Comparison of ENCODE assay signal across 8 cellular contexts in the genomic region with DNA sequence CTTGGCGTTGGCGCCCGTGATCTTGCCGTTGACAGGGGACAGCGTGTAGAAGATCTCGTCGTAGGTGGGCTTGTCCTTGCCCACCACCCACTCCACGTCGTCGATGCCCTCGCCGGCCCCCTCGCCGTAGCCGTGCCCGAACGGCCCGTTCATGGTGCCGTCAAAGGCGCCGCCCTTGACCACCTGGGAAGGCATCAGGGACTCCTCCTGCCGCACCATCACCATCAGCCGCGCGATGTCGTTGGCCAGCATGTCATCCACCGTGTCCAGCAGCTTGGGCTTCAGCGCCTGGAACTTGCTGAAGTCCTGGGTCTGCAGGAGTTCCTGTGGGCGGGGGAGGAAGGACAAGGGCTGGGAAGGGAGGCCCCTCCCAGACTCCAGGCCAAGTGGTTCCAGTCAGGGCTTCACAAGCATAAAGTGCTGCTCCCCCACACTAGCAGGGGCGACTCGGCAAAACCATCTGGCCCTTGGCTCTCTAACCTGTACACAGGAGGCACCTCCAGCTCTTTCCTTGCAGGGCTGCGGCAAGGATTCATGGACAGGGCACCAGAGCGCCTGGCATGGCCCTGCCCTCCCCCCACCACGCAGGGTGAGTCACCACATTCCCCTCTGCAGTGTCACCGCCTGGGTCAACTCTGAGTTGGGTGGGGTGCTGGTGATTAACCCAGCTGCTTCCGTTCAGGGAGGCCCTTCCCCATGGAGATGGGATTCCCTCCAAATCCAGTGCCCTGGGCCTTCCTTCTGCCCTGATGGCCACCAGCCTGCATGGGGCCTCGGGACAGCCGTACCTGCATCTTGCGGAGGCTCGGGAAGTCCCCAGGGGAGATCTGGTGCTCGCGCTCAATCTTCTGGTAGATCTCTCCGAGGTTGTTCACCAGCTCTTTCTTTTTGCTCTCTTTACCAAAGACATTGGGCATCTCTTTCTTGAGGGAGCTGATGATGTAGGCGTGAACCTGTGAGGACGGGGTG. TPM values are rescaled to one million over a fixed set of nuclear protein-coding genes. Genes with fewer than 3 reads are reported as not detected.
DNase-seq lines count a peak whose midpoint lies in the region; ATAC-seq and TF ChIP-seq lines count a peak whose summit lies in the region.

No MANE protein-coding gene starts in this region.

- H3K36me3 ChIP-seq in ACC112 (ENCODE audit: insufficient read depth, low read length) (peaks cover 10% of the 10 kb centered on the region; the same call in 1 of the 2 replicates), esophagus squamous epithelium (peaks cover 3 to 49% (median 13%) of the 10 kb centered on the region in 3 donors), neuronal stem cell (replicated peaks in 1 of 2; ENCODE audit: control insufficient read depth in 2 of 2, insufficient read depth in 2 of 2, low read length in 2 of 2) (peaks cover 19 to 47% of the 10 kb centered on the region in 2 donors)

- H3K27ac ChIP-seq in ACC112 (ENCODE audit: low read depth, low read length) = peak overlapping the region; percentile 90
- H3K27ac ChIP-seq in esophagus squamous epithelium = peak overlapping the region; percentile 79 to 94 (median 88)
- no peak overlapping the region for H3K27ac ChIP-seq in neuronal stem cell (replicated peaks; ENCODE audit: low read length)

- no peak overlapping the region for H2AK5ac ChIP-seq in neuronal stem cell (ENCODE audit: low read depth, low read length)

- H4K91ac ChIP-seq in neuronal stem cell (ENCODE audit: low read depth, low read length, poor library complexity) = no peak overlapping the region

- H2BK5ac ChIP-seq in neuronal stem cell (ENCODE audit: low read length) = peak overlapping the region; percentile 53

- ATAC-seq in GM18511 (IDR thresholded peaks at IDR 0.05; ENCODE audit: unreplicated experiment) = no peak

- no peak overlapping the region for H3K14ac ChIP-seq in neuronal stem cell (ENCODE audit: low read length)

- H2BK120ac ChIP-seq in neuronal stem cell (ENCODE audit: low read depth, low read length) = no peak overlapping the region

- TF ChIP-seq POLR2A in esophagus squamous epithelium (IDR thresholded peaks at IDR 0.05) = no peak

- H3K79me1 ChIP-seq in neuronal stem cell (ENCODE audit: low read depth, low read length) = peaks cover 4% of the 10 kb centered on the region

- H2AFZ ChIP-seq in ACC112 (ENCODE audit: low read length, unreplicated experiment) = no peak overlapping the region
- no peak overlapping the region for H2AFZ ChIP-seq in neuronal stem cell (ENCODE audit: low read length)

- peak overlapping the region; percentile 65 for H4K8ac ChIP-seq in neuronal stem cell (ENCODE audit: low read depth, low read length)

- H3K23ac ChIP-seq in neuronal stem cell (ENCODE audit: low read depth, low read length, poor library complexity) = no peak overlapping the region

- no peak overlapping the region for H3K4me2 ChIP-seq in neuronal stem cell (ENCODE audit: insufficient read depth, low read length, poor library complexity, severe bottlenecking)

- H3K4me1 ChIP-seq in ACC112 (ENCODE audit: control insufficient read depth, insufficient read depth, low read length, unreplicated experiment) (peaks cover 38% of the 10 kb centered on the region), esophagus squamous epithelium (peaks cover 56 to 100% (median 87%) of the 10 kb centered on the region in 3 donors), neuronal stem cell (ENCODE audit: control insufficient read depth in 2 of 2, insufficient read depth in 1 of 2, low read depth in 1 of 2, low read length in 2 of 2) (peaks cover 2 to 10% of the 10 kb centered on the region in 2 donors)

- peak overlapping the region; percentile 48 for H3K18ac ChIP-seq in neuronal stem cell (ENCODE audit: low read length)

- DNase-seq in HT-29 (ENCODE audit: low spot score) = peak; percentile 99
- peak; percentile 75 for DNase-seq in activated CD4-positive, alpha-beta memory T cell treated with anti-CD3 and anti-CD28 coated beads for 36 hours
- no peak for DNase-seq in esophagus squamous epithelium (lab: John Stamatoyannopoulos, UW)
- no peak for DNase-seq in neuronal stem cell (ENCODE audit: low spot score)
- DNase-seq in SKM-1 (lab: John Stamatoyannopoulos, UW; ENCODE audit: unreplicated experiment) = no peak
- no peak for DNase-seq in NCI-H82 treated with DMSO at 0.1 percent for 48 hours (lab: John Stamatoyannopoulos, UW; ENCODE audit: unreplicated experiment)

- peaks cover 5% of the 10 kb centered on the region for H3K79me2 ChIP-seq in ACC112 (ENCODE audit: control insufficient read depth, insufficient read depth, low read length, unreplicated experiment)

- POLR2A ChIA-PET in activated CD4-positive, alpha-beta memory T cell treated with anti-CD3 and anti-CD28 coated beads for 36 hours (lab: Charles Lee) = interaction anchor here (6.3 to 20.4 kb wide), 3 partner anchors 10 to 24 kb away, joined by 31 to 460 read pairs (median 67); a partner anchor contains a TSS

- H3K9me3 ChIP-seq in esophagus squamous epithelium = no peaks in the 10 kb centered on the region
- H3K9me3 ChIP-seq in neuronal stem cell (replicated peaks in 1 of 2; ENCODE audit: control insufficient read depth in 2 of 2, insufficient read depth in 1 of 2, low read depth in 1 of 2, low read length in 2 of 2) = no peaks in the 10 kb centered on the region

- peaks cover 58% of the 10 kb centered on the region for H3K36me3 Mint-ChIP-seq in activated CD4-positive, alpha-beta memory T cell treated with anti-CD3 and anti-CD28 coated beads for 36 hours

- CTCF ChIA-PET in activated CD4-positive, alpha-beta memory T cell treated with anti-CD3 and anti-CD28 coated beads for 36 hours (lab: Charles Lee) = interaction anchor here (14.8 to 29.1 kb wide), 3 partner anchors 5 to 32 kb away, joined by 328 to 1198 read pairs (median 328); a partner anchor contains a TSS

- H3K4me3 Mint-ChIP-seq in activated CD4-positive, alpha-beta memory T cell treated with anti-CD3 and anti-CD28 coated beads for 36 hours = peak overlapping the region; percentile 45

- H3K4me3 ChIP-seq in ACC112 (ENCODE audit: low read depth, low read length) (peak overlapping the region; percentile 48; the same call in 1 of the 2 replicates), esophagus squamous epithelium (peak overlapping the region in 1 of 4 donors; percentile 28), neuronal stem cell (ENCODE audit: low read length in 2 of 2) (no peak overlapping the region)

- H2BK12ac ChIP-seq in neuronal stem cell (ENCODE audit: low read length) = no peak overlapping the region

- no peaks in the 10 kb centered on the region for H3K27me3 ChIP-seq in ACC112 (ENCODE audit: insufficient read depth, low read length)
- no peaks in the 10 kb centered on the region for H3K27me3 ChIP-seq in esophagus squamous epithelium
- no peaks in the 10 kb centered on the region for H3K27me3 ChIP-seq in neuronal stem cell (ENCODE audit: control insufficient read depth in 3 of 3, insufficient read depth in 3 of 3, low read depth in 1 of 3, low read length in 3 of 3)

- H3K27me3 Mint-ChIP-seq in activated CD4-positive, alpha-beta memory T cell treated with anti-CD3 and anti-CD28 coated beads for 36 hours = no peaks in the 10 kb centered on the region

- H3K9ac ChIP-seq in neuronal stem cell (ENCODE audit: low read depth, low read length, poor library complexity) = peak overlapping the region; percentile 70

- no peak overlapping the region for H3K4ac ChIP-seq in neuronal stem cell (ENCODE audit: low read length)

- peaks cover 88% of the 10 kb centered on the region for H3K4me1 Mint-ChIP-seq in activated CD4-positive, alpha-beta memory T cell treated with anti-CD3 and anti-CD28 coated beads for 36 hours (ENCODE audit: low read depth)

- TF ChIP-seq CTCF in esophagus squamous epithelium (IDR thresholded peaks at IDR 0.05) = peak in 1 of 6 experiments; percentile 11

- intact Hi-C loops in activated CD4-positive, alpha-beta memory T cell treated with anti-CD3 and anti-CD28 coated beads for 36 hours (cut with micrococcal nuclease) = loop anchor here (5.0 kb wide), 1 partner anchor 477 kb away; a partner anchor contains a TSS
- intact Hi-C loops in esophagus squamous epithelium (cut with DNase I) = loop anchor here (5.0 kb wide), 1 partner anchor 157 kb away; a partner anchor contains a TSS

- WGBS in esophagus squamous epithelium, 2 donors = 40 to 80% methylated on average over 3 to 24 of the region's 45 CpGs
- WGBS in neuronal stem cell (ENCODE audit: extremely low coverage in 2 of 2, insufficient read length in 2 of 2, insufficient replicate concordance in 1 of 2), 2 donors = no CpG with 5 or more reads among the region's 45 CpGs

- peak overlapping the region; percentile 79 for H3K27ac Mint-ChIP-seq in activated CD4-positive, alpha-beta memory T cell treated with anti-CD3 and anti-CD28 coated beads for 36 hours

- no peak overlapping the region for H2BK15ac ChIP-seq in neuronal stem cell (ENCODE audit: low read length)

- no peaks in the 10 kb centered on the region for H3K9me3 Mint-ChIP-seq in activated CD4-positive, alpha-beta memory T cell treated with anti-CD3 and anti-CD28 coated beads for 36 hours

RNA-seq across cellular contexts. Expression of a gene that starts 10.4 kb away (rescaled TPM):
- 22.7 and 24.7 TPM in 2 replicates for total RNA-seq in HT-29 (2014; rRNA removed; shearing (Covaris generic))
- total RNA-seq in activated CD4-positive, alpha-beta memory T cell treated with anti-CD3 and anti-CD28 coated beads for 36 hours = under 1 TPM; 0.39 to 0.69 TPM
- total RNA-seq in esophagus squamous epithelium = 10 to 100 TPM; 16.4 to 48.5 (median 25.0) TPM
- 1.1 TPM for polyA plus RNA-seq in neuronal stem cell (2013, experiment 1 of 2)
- 1.1 TPM for polyA plus RNA-seq in neuronal stem cell (2013, experiment 2 of 2)

RNA-seq across cellular contexts. Expression of a gene that starts 23.6 kb away (rescaled TPM):
- 118 and 123 TPM in 2 replicates for total RNA-seq in HT-29 (2014; rRNA removed; shearing (Covaris generic))
- 100 to 1,000 TPM; 103 to 113 TPM for total RNA-seq in activated CD4-positive, alpha-beta memory T cell treated with anti-CD3 and anti-CD28 coated beads for 36 hours
- total RNA-seq in esophagus squamous epithelium = 10 to 100 TPM; 29.5 to 44.0 (median 31.8) TPM
- 24.4 TPM for polyA plus RNA-seq in neuronal stem cell (2013, experiment 1 of 2)
- polyA plus RNA-seq in neuronal stem cell (2013, experiment 2 of 2) = 23.3 TPM

RNA-seq across cellular contexts. Expression of a gene that starts 44.5 kb away (rescaled TPM):
- total RNA-seq in HT-29 (2014; rRNA removed; shearing (Covaris generic)) = 35.1 and 38.0 TPM in 2 replicates
- 10 to 100 TPM; 31.3 to 32.2 TPM for total RNA-seq in activated CD4-positive, alpha-beta memory T cell treated with anti-CD3 and anti-CD28 coated beads for 36 hours
- 10 to 100 TPM; 14.9 to 23.3 (median 17.0) TPM for total RNA-seq in esophagus squamous epithelium
- polyA plus RNA-seq in neuronal stem cell (2013, experiment 1 of 2) = 59.7 TPM
- 59.7 TPM for polyA plus RNA-seq in neuronal stem cell (2013, experiment 2 of 2)

RNA-seq across cellular contexts. Expression of a gene that starts 51.8 kb away (rescaled TPM):
- total RNA-seq in HT-29 (2014; rRNA removed; shearing (Covaris generic)) = 44.4 and 57.0 TPM in 2 replicates
- total RNA-seq in activated CD4-positive, alpha-beta memory T cell treated with anti-CD3 and anti-CD28 coated beads for 36 hours = 10 to 100 TPM; 83.3 to 85.8 TPM
- 1 to 10 TPM; 3.6 to 9.0 (median 6.1) TPM for total RNA-seq in esophagus squamous epithelium
- polyA plus RNA-seq in neuronal stem cell (2013, experiment 1 of 2) = 11.1 TPM
- polyA plus RNA-seq in neuronal stem cell (2013, experiment 2 of 2) = 11.6 TPM

Comparison
In these comparisons a context has a peak if more than half of its experiments do, and no peak if none do; other contexts are left out.
1. DNase-seq: peak in HT-29 (single experiment) and activated CD4-positive, alpha-beta memory T cell treated with anti-CD3 and anti-CD28 coated beads for 36 hours (single experiment); none in esophagus squamous epithelium (single experiment), neuronal stem cell (single experiment), SKM-1 (single experiment) and NCI-H82 treated with DMSO at 0.1 percent for 48 hours (single experiment).
2. RNA of a gene that starts 10.4 kb away (total RNA-seq): 16.4 to 48.5 TPM in esophagus squamous epithelium and 22.7 to 24.7 TPM in HT-29; 0.39 to 0.69 TPM in activated CD4-positive, alpha-beta memory T cell treated with anti-CD3 and anti-CD28 coated beads for 36 hours; every median in the first group is over 10 times any median in the second.